Comparison of ENCODE assay signal across 20 cellular contexts in the genomic region with DNA sequence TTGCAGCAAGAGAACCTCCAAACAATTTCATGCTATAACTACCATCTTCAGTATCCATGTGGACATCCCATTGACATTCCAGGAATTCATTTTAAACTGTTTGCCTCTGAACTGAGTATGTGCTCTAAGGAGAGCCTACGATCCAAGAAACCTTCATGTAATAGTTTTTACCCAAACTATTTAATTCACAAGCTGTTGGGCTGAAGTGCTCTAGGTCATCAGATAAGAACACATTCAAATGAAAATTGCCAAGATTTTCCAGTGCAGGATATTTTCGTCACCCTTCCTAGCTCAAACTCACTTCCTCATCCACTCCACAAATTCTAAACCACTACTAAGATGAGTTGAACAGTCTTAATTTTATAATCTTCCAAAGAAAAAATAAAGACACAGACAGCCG. TPM values are rescaled to one million over a fixed set of nuclear protein-coding genes. Genes with fewer than 3 reads are reported as not detected.
"Had no signal": no experiment of that assay in that cellular context is flagged by ENCODE, and none has a peak within 500 bp of the region (broad histone marks: within the 10 kb centered on the region; RNA-seq: fewer than 3 reads in every experiment).

No MANE protein-coding gene starts in this region.

- H3K9me3 ChIP-seq: esophagus squamous epithelium, left ventricle myocardium inferior, stomach had no signal

- H3K27ac Mint-ChIP-seq: immature natural killer cell; naive thymus-derived CD4-positive, alpha-beta T cell had no signal

- H3K4me1 Mint-ChIP-seq: immature natural killer cell; naive thymus-derived CD4-positive, alpha-beta T cell; neural crest cell had no signal

- H3K36me3 ChIP-seq: esophagus squamous epithelium, left ventricle myocardium inferior, stomach had no signal

- DNase-seq: dorsolateral prefrontal cortex; effector CD8-positive, alpha-beta T cell; esophagus squamous epithelium; foreskin keratinocyte; immature natural killer cell; left ventricle myocardium inferior; mesendoderm; naive thymus-derived CD4-positive, alpha-beta T cell; posterior cingulate gyrus; stimulated activated CD4-positive, alpha-beta T cell treated with anti-CD3 and anti-CD28 coated beads, Interleukin-2, amount 100 ng/mL, for 24 hours; stimulated activated CD4-positive, alpha-beta T cell treated with anti-CD3 and anti-CD28 coated beads, Interleukin-4, amount 100 ng/mL, for 4 hours; stimulated activated naive CD4-positive, alpha-beta T cell; stomach; trophoblast cell had no signal

- H3K9me3 Mint-ChIP-seq: naive thymus-derived CD4-positive, alpha-beta T cell had no signal

- H3K27ac ChIP-seq: coronary artery, dorsolateral prefrontal cortex, esophagus squamous epithelium, foreskin keratinocyte, left ventricle myocardium inferior had no signal

- H3K27me3 ChIP-seq: esophagus squamous epithelium had no signal

- H3K4me3 ChIP-seq: coronary artery, dorsolateral prefrontal cortex, esophagus squamous epithelium, left ventricle myocardium inferior, stomach had no signal

- H3K36me3 Mint-ChIP-seq: immature natural killer cell; naive thymus-derived CD4-positive, alpha-beta T cell had no signal

- H3K4me3 Mint-ChIP-seq: immature natural killer cell; naive thymus-derived CD4-positive, alpha-beta T cell; neural crest cell had no signal

- H3K4me1 ChIP-seq: esophagus squamous epithelium, foreskin keratinocyte, left ventricle myocardium inferior had no signal

- ATAC-seq: foreskin keratinocyte; naive thymus-derived CD4-positive, alpha-beta T cell; sciatic nerve had no signal

RNA-seq across cellular contexts. Expression of gene RSPO3, which starts 12.8 kb away (rescaled TPM):
- total RNA-seq: foreskin keratinocyte; lung microvascular endothelial cell; mononuclear cell; naive thymus-derived CD4-positive, alpha-beta T cell; neural crest cell had no signal
- polyA plus RNA-seq: foreskin keratinocyte; immature natural killer cell; keratinocyte; naive thymus-derived CD4-positive, alpha-beta T cell had no signal
